Comparison of ENCODE assay signal across 8 cellular contexts in genomic region chr13:95273592-95274132, GRCh38. TPM values are rescaled to one million over a fixed set of nuclear protein-coding genes. Genes with fewer than 3 reads are reported as not detected.
A peak's percentile ranks its signal among the peaks of the same experiment; 100 is the strongest.
DNase-seq lines count a peak whose midpoint lies in the region; ATAC-seq and TF ChIP-seq lines count a peak whose summit lies in the region.
"Not testable (repeated sequence)": the region's sequence is repeated elsewhere in the genome, so short reads cannot be mapped to it uniquely, and the experiment has no call there.

No MANE protein-coding gene starts in this region.

- not testable (repeated sequence) for TF ChIP-seq EP300 in transverse colon (IDR thresholded peaks at IDR 0.05; ENCODE audit: low read depth)

- H3K27ac ChIP-seq in C4-2B (peak overlapping the region; percentile 98), HCT116 (ENCODE audit: low read depth, low read length) (0 out of 2 replicates have a peak overlapping the region, but pooled peaks have one; percentile 15), Panc1 (ENCODE audit: low read length) (peak overlapping the region; percentile 96), fibroblast of lung (ENCODE audit: insufficient read depth, low read length) (peak overlapping the region; percentile 60), mesodermal cell (ENCODE audit: low read depth, low read length, severe bottlenecking) (peak overlapping the region; percentile 65), transverse colon (peak overlapping the region; percentile 67 to 83 (median 75))

- H3K4me3 Mint-ChIP-seq in WTC11; progenitor cell of endocrine pancreas (ENCODE audit: low read depth): not testable (repeated sequence)

- H3K4me1 Mint-ChIP-seq in WTC11 (peaks cover 14% of the 10 kb centered on the region), progenitor cell of endocrine pancreas (ENCODE audit: low read depth) (peaks cover 28% of the 10 kb centered on the region)

- H3K4me3 ChIP-seq in HCT116 (replicated peaks in 1 of 2; ENCODE audit: low read depth in 1 of 2, low read length in 2 of 2); Panc1 (ENCODE audit: low read depth in 2 of 2, low read length in 2 of 2); fibroblast of lung (replicated peaks in 1 of 4; ENCODE audit: control extremely low read depth in 1 of 4, insufficient read depth in 1 of 4, low read depth in 3 of 4, low read length in 4 of 4); mesodermal cell (ENCODE audit: extremely low read depth, insufficient read depth, low read length, poor library complexity, severe bottlenecking); transverse colon: not testable (repeated sequence)

- ATAC-seq in HCT116, Panc1, WTC11: not testable (repeated sequence)

- not testable (repeated sequence) for H3K36me3 ChIP-seq in HCT116 (ENCODE audit: control insufficient read depth in 1 of 2, insufficient read depth in 2 of 2, low read length in 2 of 2); Panc1 (ENCODE audit: control insufficient read depth, insufficient read depth, low read length); fibroblast of lung (ENCODE audit: control insufficient read depth, insufficient read depth, low read length); mesodermal cell (ENCODE audit: control insufficient read depth, insufficient read depth, low read length); transverse colon

- H3K9me3 Mint-ChIP-seq in WTC11; progenitor cell of endocrine pancreas (ENCODE audit: low read depth): not testable (repeated sequence)

- not testable (repeated sequence) for TF ChIP-seq POLR2A in HCT116 (IDR thresholded peaks at IDR 0.05; ENCODE audit: borderline replicate concordance, extremely low read depth, insufficient read depth, insufficient read length); transverse colon (IDR thresholded peaks at IDR 0.05)

- H3K9me2 ChIP-seq in HCT116 (ENCODE audit: insufficient read depth), result not testable (repeated sequence)

- intact Hi-C loops in HCT116 (cut with micrococcal nuclease); Panc1 (cut with micrococcal nuclease; ENCODE audit: unreplicated experiment); transverse colon (cut with DNase I; ENCODE audit: low total_unique reads): not testable (repeated sequence)

- CTCF ChIA-PET in HCT116 (lab: Charles Lee), result interaction anchor here (1.0 kb wide), 1 partner anchor 560 kb away, joined by 3 read pairs; no protein-coding TSS in a partner anchor
- CTCF ChIA-PET in Panc1 (lab: Charles Lee), result not testable (repeated sequence)
- CTCF ChIA-PET in WTC11 (lab: Charles Lee), result interaction anchor here (0.5 to 2.1 kb wide), 12 partner anchors 11 to 131 kb away, joined by 3 to 12 read pairs (median 4); partner anchors contain the start of gene ABCC4

- not testable (repeated sequence) for TF ChIP-seq RAD21 in HCT116 (IDR thresholded peaks at IDR 0.05; ENCODE audit: low read depth)

- H3K9me3 ChIP-seq in HCT116 (ENCODE audit: control insufficient read depth in 1 of 2, insufficient read depth in 1 of 2, low read depth in 1 of 2, low read length in 2 of 2); Panc1 (ENCODE audit: control insufficient read depth, insufficient read depth, low read depth, low read length); fibroblast of lung (ENCODE audit: control insufficient read depth, insufficient read depth, low read depth, low read length); mesodermal cell (ENCODE audit: control insufficient read depth, low read length); transverse colon: not testable (repeated sequence)

- in situ Hi-C loops in Panc1 (cut with HindIII; ENCODE audit: low pct_unique_long_range_greater_than_20kb, low sequenced_read_pairs); transverse colon (cut with MboI; ENCODE audit: low pct_ligation_motif_present in 1 of 4, low pct_unique_long_range_greater_than_20kb in 1 of 4, low sequenced_read_pairs in 3 of 4): not testable (repeated sequence)

- not testable (repeated sequence) for H3K4me1 ChIP-seq in HCT116 (ENCODE audit: control insufficient read depth in 1 of 2, insufficient read depth in 2 of 2, low read length in 2 of 2)
- peaks cover 55% of the 10 kb centered on the region for H3K4me1 ChIP-seq in Panc1 (ENCODE audit: control insufficient read depth, insufficient read depth, low read length)
- H3K4me1 ChIP-seq in fibroblast of lung (ENCODE audit: control insufficient read depth, extremely low read depth, insufficient read depth, low read length), result peaks cover 32% of the 10 kb centered on the region
- H3K4me1 ChIP-seq in mesodermal cell (ENCODE audit: control insufficient read depth, insufficient read depth, low read length, poor library complexity, severe bottlenecking), result peaks cover 33% of the 10 kb centered on the region
- H3K4me1 ChIP-seq in transverse colon, result peaks cover 14 to 57% (median 32%) of the 10 kb centered on the region in 4 donors

- WGBS in mesodermal cell (ENCODE audit: insufficient coverage in 2 of 2), 2 experiments, result 92 to 98% methylated on average over 8 to 9 of the region's 12 CpGs
- WGBS in transverse colon (ENCODE audit: low coverage in 1 of 2), 2 donors, result 83 to 92% methylated on average over 8 to 11 of the region's 12 CpGs

- H3K27me3 Mint-ChIP-seq in WTC11 (ENCODE audit: low read depth); progenitor cell of endocrine pancreas: not testable (repeated sequence)

- H2AFZ ChIP-seq in HCT116 (ENCODE audit: low read depth, low read length, poor library complexity, severe bottlenecking); fibroblast of lung (ENCODE audit: low read length): not testable (repeated sequence)

- DNase-seq in HCT116 (ENCODE audit: low read depth, low spot score); Panc1 (ENCODE audit: low read depth, low spot score); fibroblast of lung (ENCODE audit: low read depth in 2 of 2); progenitor cell of endocrine pancreas (ENCODE audit: low spot score, unreplicated experiment); transverse colon: not testable (repeated sequence)
- peak; percentile 16 for DNase-seq in WTC11 (ENCODE audit: low spot score)

- not testable (repeated sequence) for BruUV-seq in HCT116 (replicated peaks; lab: Mats Ljungman, UMichigan); Panc1 (replicated peaks; lab: Mats Ljungman, UMichigan)

- not testable (repeated sequence) for H3K27me3 ChIP-seq in HCT116 (ENCODE audit: insufficient read depth, low read length); Panc1 (ENCODE audit: control insufficient read depth, insufficient read depth, low read length); fibroblast of lung (ENCODE audit: control insufficient read depth, insufficient read depth, low read length); transverse colon

- not testable (repeated sequence) for H4K20me1 ChIP-seq in HCT116 (ENCODE audit: insufficient read depth); fibroblast of lung (ENCODE audit: control insufficient read depth, extremely low read depth, insufficient read depth, low read length)

- H3K4me2 ChIP-seq in HCT116 (ENCODE audit: low read length); fibroblast of lung (ENCODE audit: extremely low read depth, insufficient read depth, low read length): not testable (repeated sequence)

- H3K79me2 ChIP-seq in HCT116 (ENCODE audit: insufficient read depth, low read length), result peaks cover 83% of the 10 kb centered on the region
- H3K79me2 ChIP-seq in fibroblast of lung (ENCODE audit: control insufficient read depth, insufficient read depth, low read length), result peaks cover 48% of the 10 kb centered on the region

- not testable (repeated sequence) for TF ChIP-seq CTCF in C4-2B (conservative IDR thresholded peaks at IDR 0.05); HCT116 (IDR thresholded peaks at IDR 0.05 in 2 of 3, conservative IDR thresholded peaks at IDR 0.05 in 1 of 3; ENCODE audit: borderline replicate concordance in 1 of 3, insufficient read depth in 1 of 3, low read depth in 2 of 3, low read length in 2 of 3); Panc1 (IDR thresholded peaks at IDR 0.05); WTC11 (IDR thresholded peaks at IDR 0.05); fibroblast of lung (conservative IDR thresholded peaks at IDR 0.05 in 1 of 2, IDR thresholded peaks at IDR 0.05 in 1 of 2; ENCODE audit: low read depth in 1 of 2, low read length in 2 of 2); progenitor cell of endocrine pancreas (IDR thresholded peaks at IDR 0.05; ENCODE audit: unreplicated experiment); transverse colon (IDR thresholded peaks at IDR 0.05)

- H3K36me3 Mint-ChIP-seq in WTC11; progenitor cell of endocrine pancreas (ENCODE audit: insufficient read depth): not testable (repeated sequence)

- POLR2A ChIA-PET in HCT116 (lab: Charles Lee), result interaction anchor here (0.6 kb wide), 1 partner anchor 125 kb away, joined by 3 read pairs; no protein-coding TSS in a partner anchor
- POLR2A ChIA-PET in Panc1 (lab: Charles Lee); WTC11 (lab: Charles Lee): not testable (repeated sequence)

- H3K27ac Mint-ChIP-seq in WTC11, result not testable (repeated sequence)
- H3K27ac Mint-ChIP-seq in progenitor cell of endocrine pancreas, result peak overlapping the region; percentile 88

- not testable (repeated sequence) for H3K9ac ChIP-seq in HCT116 (ENCODE audit: low read length); fibroblast of lung (ENCODE audit: insufficient read depth, low read length)

- RAD21 ChIA-PET in HCT116 (lab: Charles Lee; ENCODE audit: low non-redundant PET in 1 of 2, low total read pairs in 2 of 2, uncharacterized antibody in 2 of 2, unreplicated experiment in 2 of 2), result interaction anchor here in 1 of 2 experiments (0.7 kb wide), 1 partner anchor 571 kb away, joined by 3 read pairs; no protein-coding TSS in a partner anchor

RNA-seq across cellular contexts. Expression of gene ABCC4, which starts 27.6 kb away (rescaled TPM):
- 26.3 TPM for total RNA-seq in HCT116 (2021; ENCODE audit: unreplicated experiment)
- polyA plus RNA-seq in HCT116 (2012), result 6.6 and 9.0 TPM in 2 replicates
- total RNA-seq in Panc1 (2021; ENCODE audit: unreplicated experiment), result 69.3 TPM
- 36.3 TPM for polyA plus RNA-seq in Panc1 (2012; ENCODE audit: insufficient read length)
- 7.2 to 7.8 TPM (median 7.2 TPM) in 3 replicates for total RNA-seq in WTC11 (2021)
- 58.0 and 98.8 TPM in 2 replicates for total RNA-seq in fibroblast of lung
- 35.2 and 86.4 TPM in 2 replicates for polyA plus RNA-seq in fibroblast of lung
- polyA plus RNA-seq in fibroblast of lung (2012), result 18.2 and 47.7 TPM in 2 replicates
- 47.7 and 162 TPM in 2 replicates for polyA minus RNA-seq in fibroblast of lung (ENCODE audit: low replicate concordance)
- polyA plus RNA-seq in mesodermal cell (2013, experiment 1 of 2), result 12.1 TPM
- polyA plus RNA-seq in mesodermal cell (2013, experiment 2 of 2), result 10.1 TPM
- total RNA-seq in progenitor cell of endocrine pancreas, result 7.5 and 10.7 TPM in 2 replicates
- 10 to 100 TPM; 15.8 to 26.0 (median 23.8) TPM for total RNA-seq in transverse colon

Comparison
In these comparisons a context has a peak if more than half of its experiments do, and no peak if none do; other contexts are left out.
1. H3K27ac ChIP-seq: peak in every context shown above with its lines; median percentile 98 in C4-2B; 96 in Panc1; 75 in transverse colon; 65 in mesodermal cell; 60 in fibroblast of lung; 15 in HCT116.